8 cellular contexts compared by ENCODE assay signal in genomic region chr17:41688641-41689496, GRCh38. TPM values are rescaled to one million over a fixed set of nuclear protein-coding genes. Genes with fewer than 3 reads are reported as not detected.
DNase-seq lines count a peak whose midpoint lies in the region; ATAC-seq, FAIRE-seq and TF ChIP-seq lines count a peak whose summit lies in the region.

TSS of gene EIF1 (plus strand) at chr17:41688885. CDS start at chr17:41689039, 154 bp downstream.

- WGBS in H1 (ENCODE audit: extremely low coverage in 1 of 2, insufficient coverage in 1 of 2, insufficient read length in 1 of 2, insufficient replicate concordance in 2 of 2, low coverage in 1 of 2, low lambda C conversion rate in 2 of 2, missing lambda C conversion rate in 1 of 2), 2 experiments: 1% methylated on average over 68 of the region's 81 CpGs; no CpG with 5 or more reads in 1 of the 2 experiments
- under 1% methylated on average over 78 of the region's 81 CpGs for WGBS in mesenchymal stem cell

- H3K79me1 ChIP-seq in H1 (ENCODE audit: low read depth, low read length) (no peaks in the 10 kb centered on the region), mesenchymal stem cell (replicated peaks; ENCODE audit: low read length, poor library complexity, severe bottlenecking) (no peaks in the 10 kb centered on the region)

- H3K23ac ChIP-seq in H1 (ENCODE audit: insufficient read length): no peak within 1 kb of the TSS
- H3K23ac ChIP-seq in mesenchymal stem cell (ENCODE audit: low read length in 2 of 2): peak within 1 kb of the TSS in 1 of 2 experiments; percentile 99

- H2BK5ac ChIP-seq in H1 (ENCODE audit: low read depth, low read length) (peak within 1 kb of the TSS; percentile 97), mesenchymal stem cell (ENCODE audit: low read depth, low read length, poor library complexity, severe bottlenecking) (peak within 1 kb of the TSS; percentile 97)

- H4K20me1 ChIP-seq in H1 (replicated peaks in 1 of 2; ENCODE audit: control insufficient read depth in 1 of 2, insufficient read depth in 2 of 2, low read length in 2 of 2): peaks cover 10 to 20% of the 10 kb centered on the region in 2 experiments

- peak within 1 kb of the TSS; percentile 85 for H4K91ac ChIP-seq in H1 (replicated peaks; ENCODE audit: insufficient read length, low read length)
- H4K91ac ChIP-seq in mesenchymal stem cell (ENCODE audit: low read length): peak within 1 kb of the TSS; percentile 99

- H3K27me3 ChIP-seq in NT2/D1 (ENCODE audit: insufficient read depth, insufficient read length) (no peaks in the 10 kb centered on the region), H1 (replicated peaks in 1 of 4; ENCODE audit: control insufficient read depth in 3 of 4, extremely low read depth in 1 of 4, insufficient read depth in 3 of 4, low read length in 3 of 4) (no peaks in the 10 kb centered on the region), mesenchymal stem cell (ENCODE audit: control insufficient read depth in 1 of 2, insufficient read depth in 1 of 2, low read length in 2 of 2) (no peaks in the 10 kb centered on the region)

- H3K9ac ChIP-seq in NT2/D1 (ENCODE audit: insufficient read length, low read depth) (peak within 1 kb of the TSS; percentile 96), H1 (replicated peaks in 1 of 4; ENCODE audit: extremely low read depth in 1 of 4, low read depth in 3 of 4, low read length in 3 of 4) (peak within 1 kb of the TSS; percentile 93 to 98 (median 96)), mesenchymal stem cell (ENCODE audit: low read length) (peak within 1 kb of the TSS; percentile 99)

- H3K18ac ChIP-seq in H1 (ENCODE audit: extremely low read depth, low read length) (peak within 1 kb of the TSS; percentile 94), mesenchymal stem cell (ENCODE audit: low read depth in 1 of 2, low read length in 2 of 2) (peak within 1 kb of the TSS; percentile 98 to 99)

- POLR2A ChIA-PET in H1 (lab: Charles Lee; ENCODE audit: partially characterized antibody): interaction anchor here (0.6 to 9.3 kb wide), 104 partner anchors 10 to 1600 kb away, joined by 3 to 378 read pairs (median 4); partner anchors contain the start of genes ACLY, CNP, DNAJC7 and FKBP10

- H2BK20ac ChIP-seq in H1 (ENCODE audit: low read length): no peak within 1 kb of the TSS

- peak; percentile 72 for ATAC-seq in GM21381 (IDR thresholded peaks at IDR 0.05; ENCODE audit: unreplicated experiment)
- ATAC-seq in activated CD8-positive, alpha-beta memory T cell treated with anti-CD3 and anti-CD28 coated beads, Interleukin-2, amount 10 ng/mL, durations not matched to agents 7 days and 5 days: peak; percentile 77

- peak within 1 kb of the TSS; percentile 97 for H3K27ac ChIP-seq in H1 (ENCODE audit: low read depth, low read length)
- H3K27ac ChIP-seq in mesenchymal stem cell (ENCODE audit: low read length, poor library complexity, severe bottlenecking): peak within 1 kb of the TSS; percentile 97

- H2BK120ac ChIP-seq in H1 (replicated peaks; ENCODE audit: low read depth, low read length) (no peak within 1 kb of the TSS), mesenchymal stem cell (ENCODE audit: low read depth, low read length) (peak within 1 kb of the TSS; percentile 77)

- H2AK5ac ChIP-seq in H1 (ENCODE audit: low read depth, low read length) (peak within 1 kb of the TSS; percentile 71; the same call in 1 of the 2 replicates), mesenchymal stem cell (ENCODE audit: low read length, severe bottlenecking) (peak within 1 kb of the TSS; percentile 95)

- peak; percentile 99 for TF ChIP-seq POLR2A in H1 (IDR thresholded peaks at IDR 0.05; ENCODE audit: control extremely low read depth in 1 of 2, low read depth in 2 of 2, low read length in 2 of 2)

- peak within 1 kb of the TSS; percentile 99 for H3K27ac Mint-ChIP-seq in activated CD8-positive, alpha-beta memory T cell treated with anti-CD3 and anti-CD28 coated beads, Interleukin-2, amount 10 ng/mL, durations not matched to agents 7 days and 5 days

- H2BK15ac ChIP-seq in H1 (ENCODE audit: low read length) (0 out of 2 replicates have a peak within 1 kb of the TSS, but pooled peaks have one; percentile 61), mesenchymal stem cell (ENCODE audit: low read depth, poor library complexity, severe bottlenecking) (no peak within 1 kb of the TSS)

- TF ChIP-seq RAD21 in H1 (IDR thresholded peaks at IDR 0.05 in 1 of 2, conservative IDR thresholded peaks at IDR 0.05 in 1 of 2; ENCODE audit: low read depth in 2 of 2, low read length in 2 of 2): no peak

- H3K4me3 ChIP-seq in NT2/D1 (ENCODE audit: insufficient read length, low read depth) (peak within 1 kb of the TSS; percentile 93), H1 (ENCODE audit: extremely low read depth in 1 of 4, insufficient read depth in 2 of 4, low read depth in 3 of 4, low read length in 4 of 4) (peak within 1 kb of the TSS; percentile 92 to 99 (median 94)), mesenchymal stem cell (ENCODE audit: insufficient read depth in 1 of 2, low read depth in 1 of 2, low read length in 2 of 2) (peak within 1 kb of the TSS; percentile 84 to 94)

- H4K8ac ChIP-seq in H1 (ENCODE audit: extremely low read depth, insufficient read depth, low read length) (peak within 1 kb of the TSS; percentile 98; the same call in 1 of the 2 replicates), mesenchymal stem cell (ENCODE audit: low read length) (peak within 1 kb of the TSS; percentile 99)

- peak within 1 kb of the TSS; percentile 82 for H4K5ac ChIP-seq in H1 (ENCODE audit: insufficient read length, low read depth, low read length)

- peak in 1 of 2 experiments; percentile 48; a peak in 1 of 3 replicates for TF ChIP-seq EP300 in H1 (IDR thresholded peaks at IDR 0.05; ENCODE audit: borderline replicate concordance in 1 of 2, low read depth in 2 of 2, low read length in 2 of 2)

- no peak for TF ChIP-seq CTCF in H1 (IDR thresholded peaks at IDR 0.05; ENCODE audit: control extremely low read depth in 1 of 3, insufficient read depth in 1 of 3, low read depth in 1 of 3, low read length in 3 of 3)

- H3K9me3 Mint-ChIP-seq in activated CD8-positive, alpha-beta memory T cell treated with anti-CD3 and anti-CD28 coated beads, Interleukin-2, amount 10 ng/mL, durations not matched to agents 7 days and 5 days (ENCODE audit: low read depth): no peaks in the 10 kb centered on the region

- DNase-seq in COR-L47 (lab: John Stamatoyannopoulos, UW) (peak; percentile 100), HUDEP-2 (lab: John Stamatoyannopoulos, UW; ENCODE audit: unreplicated experiment in 76 of 76) (peak; percentile 71 to 100 (median 99)), NT2/D1 (ENCODE audit: low read depth, low spot score) (peak; percentile 97), H1 (ENCODE audit: low read depth in 1 of 2, low spot score in 2 of 2) (peak; percentile 100), mesenchymal stem cell (peak; percentile 99)
- peak; percentile 100 for DNase-seq in activated CD8-positive, alpha-beta memory T cell treated with anti-CD3 and anti-CD28 coated beads, Interleukin-2, amount 10 ng/mL, durations not matched to agents 7 days and 5 days
- peak; percentile 100 for DNase-seq in stimulated activated CD8-positive, alpha-beta memory T cell treated with anti-CD3 and anti-CD28 coated beads, Interleukin-12 subunit alpha, Interleukin-12 subunit beta, amount 100 ng/mL, for 4 hours (ENCODE audit: low read depth)

- H3K4me1 ChIP-seq in NT2/D1 (ENCODE audit: insufficient read depth, insufficient read length): no peaks in the 10 kb centered on the region
- peaks cover 0 to 3% (median 2%) of the 10 kb centered on the region in 4 experiments; a peak in 4 of 7 replicates for H3K4me1 ChIP-seq in H1 (replicated peaks in 1 of 4; ENCODE audit: control insufficient read depth in 3 of 4, insufficient read depth in 4 of 4, low read length in 3 of 4)
- peaks cover 13% of the 10 kb centered on the region for H3K4me1 ChIP-seq in mesenchymal stem cell (ENCODE audit: control insufficient read depth, insufficient read depth, low read depth, low read length)

- peak within 1 kb of the TSS; percentile 82 for H3K56ac ChIP-seq in H1 (replicated peaks; ENCODE audit: insufficient read length, low read depth, low read length)

- H3K9me3 ChIP-seq in NT2/D1 (ENCODE audit: insufficient read depth, low read length): peaks cover 20% of the 10 kb centered on the region
- no peaks in the 10 kb centered on the region for H3K9me3 ChIP-seq in H1 (ENCODE audit: insufficient read depth in 2 of 2, low read depth in 1 of 2, low read length in 1 of 2)
- H3K9me3 ChIP-seq in mesenchymal stem cell (ENCODE audit: control insufficient read depth, low read length): no peaks in the 10 kb centered on the region

- H3K23me2 ChIP-seq in H1 (ENCODE audit: low read depth, low read length): peaks cover 7% of the 10 kb centered on the region

- H3K4me3 Mint-ChIP-seq in activated CD8-positive, alpha-beta memory T cell treated with anti-CD3 and anti-CD28 coated beads, Interleukin-2, amount 10 ng/mL, durations not matched to agents 7 days and 5 days: peak within 1 kb of the TSS; percentile 94

- peaks cover 29% of the 10 kb centered on the region for H3K4me1 Mint-ChIP-seq in activated CD8-positive, alpha-beta memory T cell treated with anti-CD3 and anti-CD28 coated beads, Interleukin-2, amount 10 ng/mL, durations not matched to agents 7 days and 5 days

- H3K27me3 Mint-ChIP-seq in activated CD8-positive, alpha-beta memory T cell treated with anti-CD3 and anti-CD28 coated beads, Interleukin-2, amount 10 ng/mL, durations not matched to agents 7 days and 5 days: no peaks in the 10 kb centered on the region

- CTCF ChIA-PET in activated CD8-positive, alpha-beta memory T cell treated with anti-CD3 and anti-CD28 coated beads, Interleukin-2, amount 10 ng/mL, durations not matched to agents 7 days and 5 days (lab: Charles Lee): interaction anchor here (1.0 to 9.9 kb wide), 14 partner anchors 7 to 242 kb away, joined by 3 to 191 read pairs (median 4); partner anchors contain the start of gene ODAD4
- CTCF ChIA-PET in H1 (lab: Charles Lee; ENCODE audit: partially characterized antibody): interaction anchor here (0.5 to 4.3 kb wide), 18 partner anchors 9 to 151 kb away, joined by 3 to 22 read pairs (median 4); partner anchors contain the start of genes GAST and JUP

- FAIRE-seq in H1 (lab: Jason Lieb, UNC): no peak

- peaks cover 42% of the 10 kb centered on the region for H3K36me3 Mint-ChIP-seq in activated CD8-positive, alpha-beta memory T cell treated with anti-CD3 and anti-CD28 coated beads, Interleukin-2, amount 10 ng/mL, durations not matched to agents 7 days and 5 days

- H3K4ac ChIP-seq in H1 (replicated peaks; ENCODE audit: insufficient read length, low read depth, low read length) (peak within 1 kb of the TSS; percentile 94), mesenchymal stem cell (ENCODE audit: low read depth in 1 of 2, low read length in 2 of 2) (peak within 1 kb of the TSS; percentile 96 to 99)

- H3K79me2 ChIP-seq in H1 (ENCODE audit: control insufficient read depth in 1 of 2, insufficient read depth in 2 of 2, low read length in 2 of 2): peaks cover 0 to 16% of the 10 kb centered on the region in 2 experiments; a peak in 3 of 4 replicates

- H3K36me3 ChIP-seq in NT2/D1 (ENCODE audit: insufficient read depth, insufficient read length, low read length) (peaks cover 45% of the 10 kb centered on the region), H1 (ENCODE audit: control insufficient read depth in 2 of 4, insufficient read depth in 4 of 4, low read length in 3 of 4) (peaks cover 27 to 45% (median 40%) of the 10 kb centered on the region in 4 experiments), mesenchymal stem cell (ENCODE audit: control insufficient read depth in 1 of 2, insufficient read depth in 2 of 2, low read depth in 1 of 2, low read length in 2 of 2) (peaks cover 28 to 45% of the 10 kb centered on the region in 2 experiments)

- peak within 1 kb of the TSS; percentile 83 to 87 for H3K4me2 ChIP-seq in H1 (ENCODE audit: insufficient read depth in 1 of 2, low read depth in 2 of 2, low read length in 2 of 2)
- peak within 1 kb of the TSS; percentile 81 for H3K4me2 ChIP-seq in mesenchymal stem cell (ENCODE audit: low read length, poor library complexity, severe bottlenecking)

- H2AFZ ChIP-seq in H1 (ENCODE audit: low read length) (0 out of 2 replicates have a peak within 1 kb of the TSS, but pooled peaks have one; percentile 73), mesenchymal stem cell (ENCODE audit: low read depth, low read length) (no peak within 1 kb of the TSS)

- H3K14ac ChIP-seq in H1 (ENCODE audit: insufficient read length) (no peak within 1 kb of the TSS), mesenchymal stem cell (ENCODE audit: low read length in 2 of 2) (peak within 1 kb of the TSS in 1 of 2 experiments; percentile 98)

- peak within 1 kb of the TSS; percentile 63; the same call in 1 of the 2 replicates for H2BK12ac ChIP-seq in H1 (ENCODE audit: low read depth, low read length)
- peak within 1 kb of the TSS in 1 of 2 experiments; percentile 17 for H2BK12ac ChIP-seq in mesenchymal stem cell (ENCODE audit: low read length in 2 of 2)

RNA-seq across cellular contexts. Expression of gene EIF1, which starts in this region (rescaled TPM):
- total RNA-seq in activated CD8-positive, alpha-beta memory T cell treated with anti-CD3 and anti-CD28 coated beads, Interleukin-2, amount 10 ng/mL, durations not matched to agents 7 days and 5 days: 100 to 1,000 TPM; 593 to 900 TPM
- total RNA-seq in H1 (2021; fragmentation: NEBNext Ultra II Directional; extraction: Animal tissue kit (Norgen Biotek cat#: 25700)): 528 and 539 TPM in 2 replicates
- polyA plus RNA-seq in H1 (2011; rRNA removed): 89.3 and 175 TPM in 2 replicates
- polyA plus RNA-seq in H1 (2011; cell fraction: cytosol; rRNA removed): 105 TPM
- 101 TPM for polyA plus RNA-seq in H1 (2011; cell fraction: nucleus; rRNA removed)
- 476 to 568 TPM (median 517 TPM) in 4 replicates for polyA plus RNA-seq in H1 (2012, experiment 1 of 2)
- polyA plus RNA-seq in H1 (2012, experiment 2 of 2): 186 TPM
- 266 TPM for polyA plus RNA-seq in H1 (2013, experiment 1 of 2)
- polyA plus RNA-seq in H1 (2013, experiment 2 of 2): 257 TPM
- polyA minus RNA-seq in H1 (2011; rRNA and poly(A)+ RNA removed): 91.0 and 95.7 TPM in 2 replicates
- 120 TPM for polyA minus RNA-seq in H1 (2011; cell fraction: cytosol; rRNA and poly(A)+ RNA removed)
- polyA minus RNA-seq in H1 (2011; cell fraction: nucleus; rRNA and poly(A)+ RNA removed): 121 TPM
- 1,039 TPM for polyA plus RNA-seq in mesenchymal stem cell (2013, experiment 1 of 2)
- 1,049 TPM for polyA plus RNA-seq in mesenchymal stem cell (2013, experiment 2 of 2)

Comparison
In these comparisons a context has a peak if more than half of its experiments do, and no peak if none do; other contexts are left out.
1. Peak in every context shown above with its lines: DNase-seq, ATAC-seq, H3K4me3 ChIP-seq and H3K27ac ChIP-seq.